Comparison of ENCODE assay signal across 8 cellular contexts in genomic region chr22:39300198-39300830, GRCh38. TPM values are rescaled to one million over a fixed set of nuclear protein-coding genes. Genes with fewer than 3 reads are reported as not detected.
DNase-seq lines count a peak whose midpoint lies in the region; ATAC-seq, FAIRE-seq and TF ChIP-seq lines count a peak whose summit lies in the region.

No MANE protein-coding gene starts in this region.

- H3K27ac ChIP-seq in H1 (ENCODE audit: low read depth, low read length): no peak overlapping the region
- H3K27ac ChIP-seq in naive thymus-derived CD4-positive, alpha-beta T cell (ENCODE audit: low read depth, low read length): no peak overlapping the region

- TF ChIP-seq CTCF in H1 (IDR thresholded peaks at IDR 0.05; ENCODE audit: control extremely low read depth in 1 of 3, insufficient read depth in 1 of 3, low read depth in 1 of 3, low read length in 3 of 3): no peak
- TF ChIP-seq CTCF in activated CD8-positive, alpha-beta T cell treated with anti-CD3 and anti-CD28 coated beads for 36 hours (IDR thresholded peaks at IDR 0.05): no peak

- no peak overlapping the region for H3K14ac ChIP-seq in H1 (ENCODE audit: insufficient read length)

- H3K18ac ChIP-seq in H1 (ENCODE audit: extremely low read depth, low read length): peak overlapping the region; percentile 60

- H3K56ac ChIP-seq in H1 (replicated peaks; ENCODE audit: insufficient read length, low read depth, low read length): no peak overlapping the region

- peak; percentile 70 for ATAC-seq in naive thymus-derived CD4-positive, alpha-beta T cell
- ATAC-seq in activated CD8-positive, alpha-beta T cell treated with anti-CD3 and anti-CD28 coated beads for 36 hours: no peak

- H3K9ac ChIP-seq in H1 (replicated peaks in 1 of 4; ENCODE audit: extremely low read depth in 1 of 4, low read depth in 3 of 4, low read length in 3 of 4): no peak overlapping the region

- 0 out of 2 replicates have a peak overlapping the region, but pooled peaks have one; percentile 45 for H2AFZ ChIP-seq in H1 (ENCODE audit: low read length)

- H3K9me3 Mint-ChIP-seq in naive thymus-derived CD4-positive, alpha-beta T cell: no peaks in the 10 kb centered on the region
- no peaks in the 10 kb centered on the region for H3K9me3 Mint-ChIP-seq in activated CD8-positive, alpha-beta T cell treated with anti-CD3 and anti-CD28 coated beads for 36 hours

- H3K4me3 ChIP-seq in H1 (ENCODE audit: extremely low read depth in 1 of 4, insufficient read depth in 2 of 4, low read depth in 3 of 4, low read length in 4 of 4) (no peak overlapping the region), MG63 (no peak overlapping the region)
- H3K4me3 ChIP-seq in naive thymus-derived CD4-positive, alpha-beta T cell (ENCODE audit: low read length): no peak overlapping the region

- peak overlapping the region; percentile 75; the same call in 1 of the 2 replicates for H2BK12ac ChIP-seq in H1 (ENCODE audit: low read depth, low read length)

- no peak overlapping the region for H3K4ac ChIP-seq in H1 (replicated peaks; ENCODE audit: insufficient read length, low read depth, low read length)

- peaks cover 2 to 24% (median 7%) of the 10 kb centered on the region in 4 experiments for H3K4me1 ChIP-seq in H1 (replicated peaks in 1 of 4; ENCODE audit: control insufficient read depth in 3 of 4, insufficient read depth in 4 of 4, low read length in 3 of 4)
- H3K4me1 ChIP-seq in naive thymus-derived CD4-positive, alpha-beta T cell (ENCODE audit: control insufficient read depth in 2 of 2, insufficient read depth in 2 of 2, low read length in 2 of 2): no peaks in the 10 kb centered on the region

- H3K36me3 Mint-ChIP-seq in naive thymus-derived CD4-positive, alpha-beta T cell: no peaks in the 10 kb centered on the region
- no peaks in the 10 kb centered on the region for H3K36me3 Mint-ChIP-seq in activated CD8-positive, alpha-beta T cell treated with anti-CD3 and anti-CD28 coated beads for 36 hours (ENCODE audit: low read depth)

- peak in 1 of 2 experiments; percentile 11; a peak in 2 of 4 replicates for TF ChIP-seq RAD21 in H1 (IDR thresholded peaks at IDR 0.05 in 1 of 2, conservative IDR thresholded peaks at IDR 0.05 in 1 of 2; ENCODE audit: low read depth in 2 of 2, low read length in 2 of 2)

- peak overlapping the region; percentile 60 for H4K91ac ChIP-seq in H1 (replicated peaks; ENCODE audit: insufficient read length, low read length)

- H4K20me1 ChIP-seq in H1 (replicated peaks in 1 of 2; ENCODE audit: control insufficient read depth in 1 of 2, insufficient read depth in 2 of 2, low read length in 2 of 2): no peaks in the 10 kb centered on the region

- no peak for TF ChIP-seq POLR2A in H1 (IDR thresholded peaks at IDR 0.05; ENCODE audit: control extremely low read depth in 1 of 2, low read depth in 2 of 2, low read length in 2 of 2)

- peak overlapping the region; percentile 71; the same call in 1 of the 2 replicates for H2BK5ac ChIP-seq in H1 (ENCODE audit: low read depth, low read length)

- H3K36me3 ChIP-seq in H1 (ENCODE audit: control insufficient read depth in 2 of 4, insufficient read depth in 4 of 4, low read length in 3 of 4) (no peaks in the 10 kb centered on the region), MG63 (no peaks in the 10 kb centered on the region)
- no peaks in the 10 kb centered on the region for H3K36me3 ChIP-seq in naive thymus-derived CD4-positive, alpha-beta T cell (ENCODE audit: control insufficient read depth in 2 of 3, insufficient read depth in 3 of 3, low read length in 3 of 3)

- FAIRE-seq in H1 (lab: Jason Lieb, UNC): no peak

- H3K4me3 Mint-ChIP-seq in naive thymus-derived CD4-positive, alpha-beta T cell: no peak overlapping the region
- no peak overlapping the region for H3K4me3 Mint-ChIP-seq in activated CD8-positive, alpha-beta T cell treated with anti-CD3 and anti-CD28 coated beads for 36 hours

- POLR2A ChIA-PET in H1 (lab: Charles Lee; ENCODE audit: partially characterized antibody): interaction anchor here (0.7 to 37.3 kb wide), 9 partner anchors 7 to 220 kb away, joined by 3 to 692 read pairs (median 4); partner anchors contain the start of genes ATF4 and RPL3
- POLR2A ChIA-PET in naive thymus-derived CD4-positive, alpha-beta T cell (lab: Charles Lee): interaction anchor here (0.7 to 1.2 kb wide), 3 partner anchors 17 to 130 kb away, joined by 3 read pairs; no protein-coding TSS in a partner anchor
- POLR2A ChIA-PET in activated CD8-positive, alpha-beta T cell treated with anti-CD3 and anti-CD28 coated beads for 36 hours (lab: Charles Lee): interaction anchor here (1.0 to 9.6 kb wide), 2 partner anchors 15 to 70 kb away, joined by 4 to 101 read pairs; partner anchors contain the start of gene RPL3

- H3K27me3 ChIP-seq in H1 (replicated peaks in 1 of 4; ENCODE audit: control insufficient read depth in 3 of 4, extremely low read depth in 1 of 4, insufficient read depth in 3 of 4, low read length in 3 of 4) (no peaks in the 10 kb centered on the region; a peak in 1 of 7 replicates), MG63 (no peaks in the 10 kb centered on the region)
- peaks cover 0 to 4% of the 10 kb centered on the region in 2 donors for H3K27me3 ChIP-seq in naive thymus-derived CD4-positive, alpha-beta T cell (ENCODE audit: control insufficient read depth in 2 of 2, insufficient read depth in 2 of 2, low read length in 2 of 2)

- H4K8ac ChIP-seq in H1 (ENCODE audit: extremely low read depth, insufficient read depth, low read length): no peak overlapping the region

- H2BK120ac ChIP-seq in H1 (replicated peaks; ENCODE audit: low read depth, low read length): peak overlapping the region; percentile 28

- CTCF ChIA-PET in H1 (lab: Charles Lee; ENCODE audit: partially characterized antibody): interaction anchor here (0.6 to 2.2 kb wide), 17 partner anchors 9 to 371 kb away, joined by 3 to 10 read pairs (median 3); no protein-coding TSS in a partner anchor
- CTCF ChIA-PET in naive thymus-derived CD4-positive, alpha-beta T cell (lab: Charles Lee): no interaction called here
- CTCF ChIA-PET in activated CD8-positive, alpha-beta T cell treated with anti-CD3 and anti-CD28 coated beads for 36 hours (lab: Charles Lee): interaction anchor here (1.8 kb wide), 1 partner anchor 129 kb away, joined by 11 read pairs; no protein-coding TSS in a partner anchor

- peaks cover 4 to 17% (median 8%) of the 10 kb centered on the region in 7 donors for H3K4me1 Mint-ChIP-seq in naive thymus-derived CD4-positive, alpha-beta T cell
- no peaks in the 10 kb centered on the region for H3K4me1 Mint-ChIP-seq in activated CD8-positive, alpha-beta T cell treated with anti-CD3 and anti-CD28 coated beads for 36 hours (ENCODE audit: low read depth)

- DNase-seq in Ammon's horn (ENCODE audit: low spot score) (peak; percentile 66), MV-4-11 (lab: John Stamatoyannopoulos, UW) (peak; percentile 98), H1 (ENCODE audit: low read depth in 1 of 2, low spot score in 2 of 2) (no peak), MG63 (no peak), NCI-H146 (lab: John Stamatoyannopoulos, UW) (no peak)
- no peak for DNase-seq in naive thymus-derived CD4-positive, alpha-beta T cell
- DNase-seq in effector CD4-positive, alpha-beta T cell: no peak
- DNase-seq in activated CD8-positive, alpha-beta T cell treated with anti-CD3 and anti-CD28 coated beads for 36 hours: no peak

- no peak overlapping the region for H3K23ac ChIP-seq in H1 (ENCODE audit: insufficient read length)

- WGBS in H1 (ENCODE audit: extremely low coverage in 1 of 2, insufficient coverage in 1 of 2, insufficient read length in 1 of 2, insufficient replicate concordance in 2 of 2, low coverage in 1 of 2, low lambda C conversion rate in 2 of 2, missing lambda C conversion rate in 1 of 2), 2 experiments: 74% methylated on average over 19 of the region's 19 CpGs; no CpG with 5 or more reads in 1 of the 2 experiments

- peak overlapping the region in 2 of 9 donors; percentile 61 to 67 for H3K27ac Mint-ChIP-seq in naive thymus-derived CD4-positive, alpha-beta T cell
- H3K27ac Mint-ChIP-seq in activated CD8-positive, alpha-beta T cell treated with anti-CD3 and anti-CD28 coated beads for 36 hours: no peak overlapping the region

- TF ChIP-seq EP300 in H1 (IDR thresholded peaks at IDR 0.05; ENCODE audit: borderline replicate concordance in 1 of 2, low read depth in 2 of 2, low read length in 2 of 2): no peak

- peak overlapping the region; percentile 2; the same call in 1 of the 2 replicates for H2AK5ac ChIP-seq in H1 (ENCODE audit: low read depth, low read length)

- peak overlapping the region; percentile 48; the same call in 1 of the 2 replicates for H2BK20ac ChIP-seq in H1 (ENCODE audit: low read length)

- H3K79me1 ChIP-seq in H1 (ENCODE audit: low read depth, low read length): no peaks in the 10 kb centered on the region

- intact Hi-C loops in naive thymus-derived CD4-positive, alpha-beta T cell (cut with micrococcal nuclease): no loop called here
- intact Hi-C loops in activated CD8-positive, alpha-beta T cell treated with anti-CD3 and anti-CD28 coated beads for 36 hours (cut with micrococcal nuclease): no loop called here

- H3K9me3 ChIP-seq in H1 (ENCODE audit: insufficient read depth in 2 of 2, low read depth in 1 of 2, low read length in 1 of 2) (peaks cover 0 to 3% of the 10 kb centered on the region in 2 experiments; a peak in 1 of 4 replicates), MG63 (no peaks in the 10 kb centered on the region)
- H3K9me3 ChIP-seq in naive thymus-derived CD4-positive, alpha-beta T cell (ENCODE audit: control insufficient read depth in 2 of 3, low read length in 3 of 3): no peaks in the 10 kb centered on the region

- peaks cover 17 to 31% (median 25%) of the 10 kb centered on the region in 5 donors for H3K27me3 Mint-ChIP-seq in naive thymus-derived CD4-positive, alpha-beta T cell
- H3K27me3 Mint-ChIP-seq in activated CD8-positive, alpha-beta T cell treated with anti-CD3 and anti-CD28 coated beads for 36 hours: peaks cover 24% of the 10 kb centered on the region

- no peak overlapping the region for H4K5ac ChIP-seq in H1 (ENCODE audit: insufficient read length, low read depth, low read length)

- H3K23me2 ChIP-seq in H1 (ENCODE audit: low read depth, low read length): no peaks in the 10 kb centered on the region

- H2BK15ac ChIP-seq in H1 (ENCODE audit: low read length): peak overlapping the region; percentile 95; the same call in 1 of the 2 replicates

- H3K79me2 ChIP-seq in H1 (ENCODE audit: control insufficient read depth in 1 of 2, insufficient read depth in 2 of 2, low read length in 2 of 2): no peaks in the 10 kb centered on the region

- no peak overlapping the region for H3K4me2 ChIP-seq in H1 (ENCODE audit: insufficient read depth in 1 of 2, low read depth in 2 of 2, low read length in 2 of 2)

RNA-seq across cellular contexts. Expression of gene RPL3, which starts 19.1 kb away (rescaled TPM):
- total RNA-seq in H1 (2021; fragmentation: NEBNext Ultra II Directional; extraction: Animal tissue kit (Norgen Biotek cat#: 25700)): 2,801 and 2,865 TPM in 2 replicates
- 5,362 and 5,466 TPM in 2 replicates for polyA plus RNA-seq in H1 (2011; rRNA removed)
- polyA plus RNA-seq in H1 (2011; cell fraction: cytosol; rRNA removed): 8,556 TPM
- polyA plus RNA-seq in H1 (2011; cell fraction: nucleus; rRNA removed): 6,792 TPM
- polyA plus RNA-seq in H1 (2012, experiment 1 of 2): 3,449 to 5,365 TPM (median 4,851 TPM) in 4 replicates
- 2,078 TPM for polyA plus RNA-seq in H1 (2012, experiment 2 of 2)
- 2,295 TPM for polyA plus RNA-seq in H1 (2013, experiment 1 of 2)
- polyA plus RNA-seq in H1 (2013, experiment 2 of 2): 2,292 TPM
- polyA minus RNA-seq in H1 (2011; rRNA and poly(A)+ RNA removed): 1,769 and 1,871 TPM in 2 replicates
- polyA minus RNA-seq in H1 (2011; cell fraction: cytosol; rRNA and poly(A)+ RNA removed): 1,662 TPM
- 2,188 TPM for polyA minus RNA-seq in H1 (2011; cell fraction: nucleus; rRNA and poly(A)+ RNA removed)
- total RNA-seq in naive thymus-derived CD4-positive, alpha-beta T cell: 1,000 to 10,000 TPM; 1,611 to 3,932 (median 3,789) TPM
- polyA plus RNA-seq in naive thymus-derived CD4-positive, alpha-beta T cell: 1,000 to 10,000 TPM; 4,573 to 5,509 TPM
- 2,271 and 3,763 TPM in 2 replicates for total RNA-seq in MG63 (2014; rRNA removed; shearing (Covaris generic); ENCODE audit: low replicate concordance)
- total RNA-seq in activated CD8-positive, alpha-beta T cell treated with anti-CD3 and anti-CD28 coated beads for 36 hours: 1,000 to 10,000 TPM; 3,563 to 3,599 TPM

RNA-seq across cellular contexts. Expression of gene SYNGR1, which starts 49.5 kb away (rescaled TPM):
- 32.5 and 32.7 TPM in 2 replicates for total RNA-seq in H1 (2021; fragmentation: NEBNext Ultra II Directional; extraction: Animal tissue kit (Norgen Biotek cat#: 25700))
- 84.7 and 98.9 TPM in 2 replicates for polyA plus RNA-seq in H1 (2011; rRNA removed)
- polyA plus RNA-seq in H1 (2011; cell fraction: cytosol; rRNA removed): 86.1 TPM
- 107 TPM for polyA plus RNA-seq in H1 (2011; cell fraction: nucleus; rRNA removed)
- polyA plus RNA-seq in H1 (2012, experiment 1 of 2): 22.3 to 55.2 TPM (median 50.2 TPM) in 4 replicates
- polyA plus RNA-seq in H1 (2012, experiment 2 of 2): 31.1 TPM
- 31.4 TPM for polyA plus RNA-seq in H1 (2013, experiment 1 of 2)
- polyA plus RNA-seq in H1 (2013, experiment 2 of 2): 34.9 TPM
- 21.3 and 25.3 TPM in 2 replicates for polyA minus RNA-seq in H1 (2011; rRNA and poly(A)+ RNA removed)
- polyA minus RNA-seq in H1 (2011; cell fraction: cytosol; rRNA and poly(A)+ RNA removed): 23.3 TPM
- 25.3 TPM for polyA minus RNA-seq in H1 (2011; cell fraction: nucleus; rRNA and poly(A)+ RNA removed)
- 1 to 10 TPM in 2 of 5 experiments, under 1 TPM in 3; 0.12 to 7.0 (median 0.92) TPM for total RNA-seq in naive thymus-derived CD4-positive, alpha-beta T cell
- polyA plus RNA-seq in naive thymus-derived CD4-positive, alpha-beta T cell: 1 to 10 TPM; 1.9 to 2.5 TPM
- 32.3 and 58.3 TPM in 2 replicates for total RNA-seq in MG63 (2014; rRNA removed; shearing (Covaris generic); ENCODE audit: low replicate concordance)
- 1 to 10 TPM; 2.4 to 3.8 TPM for total RNA-seq in activated CD8-positive, alpha-beta T cell treated with anti-CD3 and anti-CD28 coated beads for 36 hours

RNA-seq across cellular contexts. Expression of gene PDGFB, which starts 55.5 kb away (rescaled TPM):
- 8.5 and 9.6 TPM in 2 replicates for total RNA-seq in H1 (2021; fragmentation: NEBNext Ultra II Directional; extraction: Animal tissue kit (Norgen Biotek cat#: 25700))
- polyA plus RNA-seq in H1 (2011; rRNA removed): 3.9 and 5.5 TPM in 2 replicates
- 6.1 TPM for polyA plus RNA-seq in H1 (2011; cell fraction: cytosol; rRNA removed)
- polyA plus RNA-seq in H1 (2011; cell fraction: nucleus; rRNA removed): 10.9 TPM
- 2.6 to 3.9 TPM (median 3.8 TPM) in 4 replicates for polyA plus RNA-seq in H1 (2012, experiment 1 of 2)
- 4.1 TPM for polyA plus RNA-seq in H1 (2012, experiment 2 of 2)
- polyA plus RNA-seq in H1 (2013, experiment 1 of 2): 4.9 TPM
- 6.0 TPM for polyA plus RNA-seq in H1 (2013, experiment 2 of 2)
- 3.0 and 5.3 TPM in 2 replicates for polyA minus RNA-seq in H1 (2011; rRNA and poly(A)+ RNA removed)
- polyA minus RNA-seq in H1 (2011; cell fraction: cytosol; rRNA and poly(A)+ RNA removed): 5.7 TPM
- 3.5 TPM for polyA minus RNA-seq in H1 (2011; cell fraction: nucleus; rRNA and poly(A)+ RNA removed)
- total RNA-seq in naive thymus-derived CD4-positive, alpha-beta T cell: 1 to 10 TPM in 4 of 5 experiments, under 1 TPM in 1; 0.56 to 9.5 (median 2.3) TPM
- polyA plus RNA-seq in naive thymus-derived CD4-positive, alpha-beta T cell: 1 to 10 TPM; 1.4 to 5.8 TPM
- total RNA-seq in MG63 (2014; rRNA removed; shearing (Covaris generic); ENCODE audit: low replicate concordance): 0.13 and 0.57 TPM in 2 replicates
- 1 to 10 TPM; 1.7 to 3.0 TPM for total RNA-seq in activated CD8-positive, alpha-beta T cell treated with anti-CD3 and anti-CD28 coated beads for 36 hours

Comparison
In these comparisons a context has a peak if more than half of its experiments do, and no peak if none do; other contexts are left out.
1. DNase-seq: peak in Ammon's horn (single experiment) and MV-4-11 (single experiment); none in H1 (0 of 2), naive thymus-derived CD4-positive, alpha-beta T cell (0 of 9), MG63 (single experiment), NCI-H146 (single experiment), effector CD4-positive, alpha-beta T cell (single experiment) and activated CD8-positive, alpha-beta T cell treated with anti-CD3 and anti-CD28 coated beads for 36 hours (single experiment).